1 cellular context compared by ENCODE assay signal in the genomic region with DNA sequence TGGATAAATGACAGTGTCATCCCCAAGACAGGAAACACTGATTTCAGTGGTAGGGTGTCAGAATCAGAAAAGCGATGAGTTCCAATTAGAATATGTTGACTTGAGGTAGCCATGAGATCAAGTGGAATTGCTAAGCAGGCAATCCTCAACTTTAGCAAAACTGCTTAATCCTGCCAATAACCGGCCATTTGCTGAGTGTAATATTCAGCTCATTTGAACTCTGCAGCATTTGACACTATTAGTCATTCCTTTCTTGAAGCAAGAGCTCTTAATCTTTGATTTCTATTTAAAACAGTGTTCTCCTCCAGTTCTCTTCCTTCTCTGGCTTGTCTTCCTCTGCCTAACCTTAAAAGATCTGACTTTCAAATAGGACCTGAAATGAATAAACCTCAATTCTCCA.
TF ChIP-seq lines count a peak whose summit lies in the region.

No MANE protein-coding gene starts in this region.

TF ChIP-seq in A549, 52 proteins besides CTCF, POLR2A, EP300 and RAD21 (continued from another document):
- no peak for TF ChIP-seq TFCP2L1 (CRISPR knock-in tag; IDR thresholded peaks at IDR 0.05)
- no peak for TF ChIP-seq TP53 (CRISPR knock-in tag; IDR thresholded peaks at IDR 0.05)
- TF ChIP-seq USF2 (IDR thresholded peaks at IDR 0.05) = no peak
